8 cellular contexts compared by ENCODE assay signal in the genomic region with DNA sequence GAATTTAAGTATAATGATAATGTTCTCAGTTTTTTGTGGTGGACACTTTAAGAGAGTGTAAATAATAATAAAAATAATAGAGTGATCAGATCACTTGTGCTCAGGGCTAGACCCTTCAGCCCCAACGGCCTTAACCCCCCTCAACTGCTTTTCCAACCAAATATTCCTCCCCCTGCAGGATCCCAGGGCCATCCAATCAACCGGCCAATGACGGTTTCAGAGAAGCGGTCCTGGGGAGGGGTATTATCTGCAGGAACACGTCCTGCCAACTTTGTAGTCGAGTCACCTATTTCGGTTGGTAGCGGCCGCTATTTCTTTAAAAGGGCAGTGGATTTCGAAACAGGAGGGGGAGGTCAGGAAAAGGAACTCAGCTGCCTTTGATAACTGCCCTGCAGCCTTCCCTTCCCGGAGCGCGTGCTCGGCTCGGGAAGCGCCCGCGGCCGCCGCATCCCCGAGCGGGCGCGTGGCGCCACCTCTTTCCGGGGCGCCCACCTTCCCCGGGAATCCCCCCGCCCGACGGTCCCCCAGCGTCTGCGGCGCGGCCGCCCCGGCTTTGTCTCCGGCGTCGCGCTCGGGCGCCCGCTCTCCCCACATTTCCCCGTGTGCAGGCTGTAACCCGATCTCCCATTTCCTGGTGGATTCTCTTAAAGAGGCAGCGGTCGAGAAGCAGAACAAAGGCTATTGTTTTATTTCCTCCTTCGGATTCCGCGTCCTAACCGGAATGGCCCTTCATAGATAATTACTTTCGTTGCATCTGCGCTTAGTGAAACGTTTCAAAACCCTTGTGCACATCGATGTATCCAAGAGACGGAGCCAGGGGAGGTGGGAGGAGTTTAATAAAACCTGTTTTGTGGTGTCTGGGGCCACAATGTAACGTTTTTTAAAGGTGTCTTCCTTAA. TPM values are rescaled to one million over a fixed set of nuclear protein-coding genes. Genes with fewer than 3 reads are reported as not detected.
DNase-seq lines count a peak whose midpoint lies in the region; ATAC-seq, FAIRE-seq and TF ChIP-seq lines count a peak whose summit lies in the region.

No MANE protein-coding gene starts in this region.

- no peaks in the 10 kb centered on the region for H3K27me3 Mint-ChIP-seq in progenitor cell of endocrine pancreas

- H3K27ac Mint-ChIP-seq in progenitor cell of endocrine pancreas, result peak overlapping the region; percentile 99

- H3K9me3 ChIP-seq in adrenal gland (replicated peaks in 1 of 3), result no peaks in the 10 kb centered on the region
- peaks cover 0 to 9% (median 0%) of the 10 kb centered on the region in 11 donors for H3K9me3 ChIP-seq in heart right ventricle

- H3K27ac ChIP-seq in adrenal gland (peak overlapping the region; percentile 87 to 100 (median 97)), heart right ventricle (peak overlapping the region; percentile 92 to 99 (median 98))

- H3K9me3 Mint-ChIP-seq in progenitor cell of endocrine pancreas (ENCODE audit: low read depth), result no peaks in the 10 kb centered on the region

- H3K4me1 ChIP-seq in adrenal gland (replicated peaks in 1 of 2), result peaks cover 13 to 19% of the 10 kb centered on the region in 2 donors
- H3K4me1 ChIP-seq in heart right ventricle, result peaks cover 3 to 34% (median 27%) of the 10 kb centered on the region in 9 donors

- 0 to 1% (median 0%) methylated on average over 17 to 58 of the region's 58 CpGs for WGBS in adrenal gland, 4 donors
- WGBS in heart right ventricle, 2 donors, result 0 to 1% methylated on average over 56 to 58 of the region's 58 CpGs

- no peaks in the 10 kb centered on the region for H3K36me3 Mint-ChIP-seq in progenitor cell of endocrine pancreas (ENCODE audit: insufficient read depth)

- intact Hi-C loops in adrenal gland (cut with DNase I), result loop anchor here in 1 of 2 donors (10.0 kb wide), 1 partner anchor 236 kb away; no protein-coding TSS in a partner anchor
- intact Hi-C loops in heart right ventricle (cut with DNase I), result loop anchor here in 8 of 10 donors (2.0 to 10.0 kb wide), 9 partner anchors 64 to 384 kb away; no protein-coding TSS in a partner anchor

- peak; percentile 51 to 57 for TF ChIP-seq POLR2A in adrenal gland (IDR thresholded peaks at IDR 0.05)

- H3K4me3 Mint-ChIP-seq in progenitor cell of endocrine pancreas (ENCODE audit: low read depth), result peak overlapping the region; percentile 91

- TF ChIP-seq CTCF in GM12864 (IDR thresholded peaks at IDR 0.05; ENCODE audit: low read depth, low read length, missing control alignments) (no peak), adrenal gland (IDR thresholded peaks at IDR 0.05) (no peak), heart right ventricle (IDR thresholded peaks at IDR 0.05) (peak in 1 of 9 donors; percentile 24), progenitor cell of endocrine pancreas (IDR thresholded peaks at IDR 0.05; ENCODE audit: unreplicated experiment) (peak; percentile 13)

- peak; percentile 40 for ATAC-seq in HG02610 (IDR thresholded peaks at IDR 0.05; ENCODE audit: unreplicated experiment)
- peak; percentile 53 to 82 (median 71) for ATAC-seq in heart right ventricle

- DNase-seq in GM12864 (ENCODE audit: low read depth), result peak; percentile 72
- peak; percentile 90 for DNase-seq in NCI-H1092 treated with DMSO at 0.1 percent for 48 hours (lab: John Stamatoyannopoulos, UW)
- peak; percentile 83 to 92 for DNase-seq in SW 1271 (lab: John Stamatoyannopoulos, UW)
- DNase-seq in adrenal gland, result peak; percentile 71 to 85 (median 77)
- peak; percentile 68 to 75 for DNase-seq in heart right ventricle
- peak; percentile 64 for DNase-seq in progenitor cell of endocrine pancreas (ENCODE audit: low spot score, unreplicated experiment)
- DNase-seq in urothelium cell line (ENCODE audit: low spot score), result peak; percentile 91

- H3K36me3 ChIP-seq in adrenal gland (replicated peaks in 1 of 2) (no peaks in the 10 kb centered on the region), heart right ventricle (no peaks in the 10 kb centered on the region)

- peak overlapping the region; percentile 62 for H3K4me3 ChIP-seq in GM12864 (ENCODE audit: low read depth, low read length)
- H3K4me3 ChIP-seq in adrenal gland, result peak overlapping the region; percentile 40 to 85 (median 69)
- peak overlapping the region; percentile 36 to 94 (median 86) for H3K4me3 ChIP-seq in heart right ventricle

- peaks cover 34% of the 10 kb centered on the region for H3K4me1 Mint-ChIP-seq in progenitor cell of endocrine pancreas (ENCODE audit: low read depth)

- FAIRE-seq in urothelium cell line (lab: Jason Lieb, UNC), result peak; percentile 70

- H3K27me3 ChIP-seq in adrenal gland (no peaks in the 10 kb centered on the region), heart right ventricle (no peaks in the 10 kb centered on the region)

RNA-seq across cellular contexts. Expression of gene ETV6, which starts 0.7 kb away (rescaled TPM):
- 10 to 100 TPM; 17.3 to 46.6 (median 25.1) TPM for total RNA-seq in adrenal gland
- polyA plus RNA-seq in adrenal gland, result 10 to 100 TPM in 2 of 3 donors, 1 to 10 TPM in 1; 9.7 to 13.8 (median 10.8) TPM
- 10 to 100 TPM in 9 of 10 donors, 1 to 10 TPM in 1; 8.5 to 33.5 (median 15.9) TPM for total RNA-seq in heart right ventricle
- 1 to 10 TPM; 2.7 to 4.8 TPM for polyA plus RNA-seq in heart right ventricle
- 49.7 and 55.2 TPM in 2 replicates for total RNA-seq in progenitor cell of endocrine pancreas

Comparison
In these comparisons a context has a peak if more than half of its experiments do, and no peak if none do; other contexts are left out.
1. Peak in every context shown above with its lines: DNase-seq, ATAC-seq, H3K4me3 ChIP-seq and H3K27ac ChIP-seq.